30 cellular contexts compared by ENCODE assay signal in the genomic region with DNA sequence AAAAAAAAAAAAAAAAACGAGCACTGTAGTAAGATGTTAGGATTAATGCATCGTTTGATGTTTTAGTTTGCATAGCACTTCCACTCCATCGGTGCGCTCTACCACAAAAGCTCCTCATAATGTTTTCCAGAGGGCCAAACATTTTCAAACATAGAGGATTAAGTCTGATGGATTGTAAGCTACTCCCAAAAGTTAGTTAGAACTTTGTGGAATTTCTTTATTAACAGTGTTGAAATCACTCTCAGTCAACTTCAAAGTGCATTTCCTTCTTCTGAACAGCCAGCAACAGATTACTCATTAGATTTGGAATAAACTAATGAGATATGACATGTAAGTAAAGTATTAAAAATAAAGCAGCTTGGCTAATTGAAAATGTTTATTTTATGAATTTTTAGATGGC. TPM values are rescaled to one million over a fixed set of nuclear protein-coding genes. Genes with fewer than 3 reads are reported as not detected.
"Had no signal": no experiment of that assay in that cellular context is flagged by ENCODE, and none has a peak within 500 bp of the region (broad histone marks: within the 10 kb centered on the region; RNA-seq: fewer than 3 reads in every experiment).

No MANE protein-coding gene starts in this region.

- H3K4me2 ChIP-seq: SK-N-SH had no signal

- H3K9ac ChIP-seq: SK-N-SH had no signal

- H3K27ac ChIP-seq: breast epithelium, Peyer's patch, RWPE1, SJCRH30, VCaP had no signal

- H3K27me3 Mint-ChIP-seq: activated CD4-positive, alpha-beta memory T cell treated with anti-CD3 and anti-CD28 coated beads, Interleukin-2, amount 10 ng/mL, durations not matched to agents 7 days and 5 days; activated CD4-positive, alpha-beta T cell treated with anti-CD3 and anti-CD28 coated beads, Interleukin-2, amount 10 ng/mL, durations not matched to agents 7 days and 5 days; activated naive CD4-positive, alpha-beta T cell treated with anti-CD3 and anti-CD28 coated beads, Interleukin-2, amount 10 ng/mL, durations not matched to agents 7 days and 5 days had no signal

- H3K36me3 ChIP-seq: breast epithelium, Peyer's patch, SJCRH30 had no signal

- ATAC-seq: activated T-cell treated with anti-CD3 and anti-CD28 coated beads, Interleukin-2, amount 50 U/mL, for 72 hours; K562 had no signal

- FAIRE-seq: K562 had no signal

- DNase-seq: activated CD4-positive, alpha-beta memory T cell treated with anti-CD3 and anti-CD28 coated beads, Interleukin-2, amount 10 ng/mL, durations not matched to agents 7 days and 5 days; activated CD4-positive, alpha-beta T cell treated with anti-CD3 and anti-CD28 coated beads, Interleukin-2, amount 10 ng/mL, durations not matched to agents 7 days and 5 days; activated CD4-positive, CD25-positive, alpha-beta regulatory T cell; activated CD8-positive, alpha-beta memory T cell treated with anti-CD3 and anti-CD28 coated beads, Interleukin-2, amount 50 U/mL, for 4 hours; activated gamma-delta T cell treated with Interleukin-2 at 50 U/mL for 16 hours; activated naive CD4-positive, alpha-beta T cell treated with anti-CD3 and anti-CD28 coated beads, Interleukin-2, amount 10 ng/mL, durations not matched to agents 7 days and 5 days; activated naive CD8-positive, alpha-beta T cell treated with anti-CD3 and anti-CD28 coated beads for 36 hours; activated T-cell treated with anti-CD3 and anti-CD28 coated beads, Interleukin-2, amount 50 U/mL, for 72 hours; anterior cingulate cortex; Karpas-422; MM.1S; NCI-H1105 treated with DMSO at 0.1 percent for 48 hours; NCI-H1436 treated with DMSO at 0.1 percent for 48 hours; NCI-H187; NCI-H2081; NCI-H510A treated with DMSO at 0.1 percent for 48 hours; NCI-H69; Peyer's patch; Right ventricle myocardium superior; SJCRH30; SK-N-SH; T-helper 1 cell had no signal

- H3K27ac Mint-ChIP-seq: activated CD4-positive, alpha-beta memory T cell treated with anti-CD3 and anti-CD28 coated beads, Interleukin-2, amount 10 ng/mL, durations not matched to agents 7 days and 5 days; activated CD4-positive, alpha-beta T cell treated with anti-CD3 and anti-CD28 coated beads, Interleukin-2, amount 10 ng/mL, durations not matched to agents 7 days and 5 days; activated naive CD4-positive, alpha-beta T cell treated with anti-CD3 and anti-CD28 coated beads, Interleukin-2, amount 10 ng/mL, durations not matched to agents 7 days and 5 days; activated naive CD8-positive, alpha-beta T cell treated with anti-CD3 and anti-CD28 coated beads for 36 hours; activated T-cell treated with anti-CD3 and anti-CD28 coated beads, Interleukin-2, amount 50 U/mL, for 72 hours; activated T-helper 2 cell treated with anti-CD3 and anti-CD28 coated beads, Interferon-gamma antibody, Interleukin-2, Interleukin-4, amounts not matched to agents 10 μg/mL and 5 μg/mL and 100 μg/mL, durations not matched to agents 14 hours and 24 hours and 36 hours had no signal

- H3K27me3 ChIP-seq: breast epithelium, Peyer's patch, SJCRH30 had no signal

- H3K4me1 ChIP-seq: breast epithelium, SJCRH30 had no signal

- H3K4me1 Mint-ChIP-seq: activated CD4-positive, alpha-beta memory T cell treated with anti-CD3 and anti-CD28 coated beads, Interleukin-2, amount 10 ng/mL, durations not matched to agents 7 days and 5 days; activated CD4-positive, alpha-beta T cell treated with anti-CD3 and anti-CD28 coated beads, Interleukin-2, amount 10 ng/mL, durations not matched to agents 7 days and 5 days; activated naive CD4-positive, alpha-beta T cell treated with anti-CD3 and anti-CD28 coated beads, Interleukin-2, amount 10 ng/mL, durations not matched to agents 7 days and 5 days had no signal

- H3K4me3 ChIP-seq: breast epithelium, K562, Peyer's patch, SJCRH30 had no signal

- H3K4me3 Mint-ChIP-seq: activated CD4-positive, alpha-beta memory T cell treated with anti-CD3 and anti-CD28 coated beads, Interleukin-2, amount 10 ng/mL, durations not matched to agents 7 days and 5 days; activated CD4-positive, alpha-beta T cell treated with anti-CD3 and anti-CD28 coated beads, Interleukin-2, amount 10 ng/mL, durations not matched to agents 7 days and 5 days; activated naive CD4-positive, alpha-beta T cell treated with anti-CD3 and anti-CD28 coated beads, Interleukin-2, amount 10 ng/mL, durations not matched to agents 7 days and 5 days; activated naive CD8-positive, alpha-beta T cell treated with anti-CD3 and anti-CD28 coated beads for 36 hours; activated T-cell treated with anti-CD3 and anti-CD28 coated beads, Interleukin-2, amount 50 U/mL, for 72 hours had no signal

- H3K36me3 Mint-ChIP-seq: activated naive CD4-positive, alpha-beta T cell treated with anti-CD3 and anti-CD28 coated beads, Interleukin-2, amount 10 ng/mL, durations not matched to agents 7 days and 5 days; activated naive CD8-positive, alpha-beta T cell treated with anti-CD3 and anti-CD28 coated beads for 36 hours had no signal

- H3K9me3 ChIP-seq: SJCRH30, SK-N-SH had no signal

RNA-seq across cellular contexts. Expression of a gene that starts 30.1 kb away (rescaled TPM):
- total RNA-seq: activated CD4-positive, alpha-beta memory T cell treated with anti-CD3 and anti-CD28 coated beads, Interleukin-2, amount 10 ng/mL, durations not matched to agents 7 days and 5 days; activated CD4-positive, alpha-beta T cell treated with anti-CD3 and anti-CD28 coated beads, Interleukin-2, amount 10 ng/mL, durations not matched to agents 7 days and 5 days; activated CD8-positive, alpha-beta memory T cell treated with anti-CD3 and anti-CD28 coated beads for 36 hours; activated naive CD8-positive, alpha-beta T cell treated with anti-CD3 and anti-CD28 coated beads for 36 hours; activated T-cell treated with anti-CD3 and anti-CD28 coated beads, Interleukin-2, amount 50 U/mL, for 72 hours; activated T-helper 2 cell treated with anti-CD3 and anti-CD28 coated beads, Interferon-gamma antibody, Interleukin-2, Interleukin-4, amounts not matched to agents 10 μg/mL and 5 μg/mL and 100 μg/mL, durations not matched to agents 14 hours and 24 hours and 36 hours; breast epithelium; K562; Peyer's patch; Right ventricle myocardium superior; SJCRH30; T-helper 2 cell treated with Interferon-gamma antibody and Interleukin-4, amounts not matched to agents 100 ng/mL and 5 ng/mL, for 36 hours had no signal
- polyA plus RNA-seq: adipose tissue, K562 had no signal
